8 cellular contexts compared by ENCODE assay signal in the genomic region with DNA sequence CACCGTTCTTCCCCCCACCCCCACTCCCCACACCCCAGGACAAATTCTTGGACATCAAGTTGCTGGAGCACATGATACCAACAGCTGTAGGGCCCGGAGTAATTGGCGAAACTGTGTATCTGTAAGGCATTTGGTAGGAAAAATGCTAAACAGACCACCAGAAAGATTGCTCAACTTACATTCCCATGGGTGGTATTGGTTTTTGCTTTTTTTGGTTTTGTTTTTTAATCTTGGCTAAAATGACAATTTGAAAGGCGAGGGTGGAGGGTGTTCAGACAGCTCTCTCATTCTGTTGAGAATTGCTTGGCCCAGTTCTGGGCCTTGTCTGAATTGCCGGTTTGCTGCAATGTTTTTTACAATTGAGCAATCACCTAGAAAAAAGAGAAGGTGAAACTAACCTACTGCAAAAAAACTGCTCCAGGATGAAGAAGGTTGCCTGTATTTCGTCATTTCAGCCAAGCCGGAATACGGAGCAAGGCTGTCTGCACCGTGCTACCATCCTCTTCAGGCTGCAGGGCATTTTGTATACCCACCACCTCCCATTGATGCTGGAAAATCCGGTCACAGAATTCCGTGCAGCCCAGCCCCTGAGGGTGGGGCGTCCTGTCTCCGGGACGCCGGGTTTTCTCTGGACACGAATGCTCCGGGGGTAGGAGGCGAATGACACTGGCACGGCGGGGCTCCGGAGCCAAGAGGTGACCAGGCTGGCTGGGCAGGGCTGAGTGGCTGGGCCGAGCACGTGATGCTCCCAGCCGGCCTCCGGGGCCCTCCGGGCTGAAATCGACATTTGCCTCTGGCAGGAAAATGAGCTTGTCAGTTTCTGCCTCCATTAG. TPM values are rescaled to one million over a fixed set of nuclear protein-coding genes. Genes with fewer than 3 reads are reported as not detected.
A peak's percentile ranks its signal among the peaks of the same experiment; 100 is the strongest.
DNase-seq lines count a peak whose midpoint lies in the region; ATAC-seq and TF ChIP-seq lines count a peak whose summit lies in the region.

TSS of gene CLCN4 (plus strand) at position 777 of the 833 bp plus-strand sequence. CDS start 28,058 bp downstream, outside the sequence.

- no peaks in the 10 kb centered on the region for H3K36me3 ChIP-seq in smooth muscle cell (ENCODE audit: low read depth)

- peak within 1 kb of the TSS; percentile 60 for H3K27ac Mint-ChIP-seq in chondrocyte (ENCODE audit: unreplicated experiment)

- H3K4me3 Mint-ChIP-seq in chondrocyte (ENCODE audit: unreplicated experiment), result peak within 1 kb of the TSS; percentile 69

- H3K9me3 ChIP-seq in smooth muscle cell (replicated peaks; ENCODE audit: low read depth), result no peaks in the 10 kb centered on the region

- H3K79me2 ChIP-seq in smooth muscle cell (ENCODE audit: low read depth), result no peaks in the 10 kb centered on the region

- H3F3A ChIP-seq in smooth muscle cell (ENCODE audit: low read depth), result no peaks in the 10 kb centered on the region

- peaks cover 18% of the 10 kb centered on the region for H3K4me1 Mint-ChIP-seq in chondrocyte (ENCODE audit: low read depth)

- H3K36me3 Mint-ChIP-seq in chondrocyte (ENCODE audit: low read depth), result no peaks in the 10 kb centered on the region

- peaks cover 22% of the 10 kb centered on the region for H3K4me1 ChIP-seq in smooth muscle cell (ENCODE audit: low read depth)

- no peak for TF ChIP-seq CTCF in chondrocyte (IDR thresholded peaks at IDR 0.05)
- no peak for TF ChIP-seq CTCF in smooth muscle cell (IDR thresholded peaks at IDR 0.05; ENCODE audit: borderline replicate concordance, insufficient read depth, poor library complexity, severe bottlenecking)

- peak within 1 kb of the TSS; percentile 81 for H3K4me2 ChIP-seq in smooth muscle cell

- H3K9ac ChIP-seq in smooth muscle cell (ENCODE audit: low read depth), result peak within 1 kb of the TSS; percentile 8

- H3K27me3 ChIP-seq in smooth muscle cell (ENCODE audit: low read depth), result no peaks in the 10 kb centered on the region

- peak within 1 kb of the TSS; percentile 41 for H3K4me3 ChIP-seq in smooth muscle cell

- no peaks in the 10 kb centered on the region for H3K9me3 Mint-ChIP-seq in chondrocyte (ENCODE audit: low read depth)

- H4K20me1 ChIP-seq in smooth muscle cell (ENCODE audit: low read depth), result no peaks in the 10 kb centered on the region

- H2AFZ ChIP-seq in smooth muscle cell (ENCODE audit: low read depth), result peak within 1 kb of the TSS; percentile 60

- peak; percentile 76 to 87 for DNase-seq in NOMO-1 (lab: John Stamatoyannopoulos, UW; ENCODE audit: unreplicated experiment in 2 of 2)
- DNase-seq in chondrocyte (ENCODE audit: low spot score), result no peak
- peak; percentile 20 for DNase-seq in kidney glomerular epithelial cell (lab: John Stamatoyannopoulos, UW)
- DNase-seq in smooth muscle cell (lab: John Stamatoyannopoulos, UW; ENCODE audit: unreplicated experiment), result no peak
- DNase-seq in UCSD-AML1 (lab: John Stamatoyannopoulos, UW; ENCODE audit: unreplicated experiment), result no peak
- DNase-seq in activated naive CD4-positive, alpha-beta T cell treated with anti-CD3 and anti-CD28 coated beads, Interleukin-2, amount 50 U/mL, for 16 hours, result no peak

- peak within 1 kb of the TSS; percentile 11 for H3K27ac ChIP-seq in smooth muscle cell (ENCODE audit: low read depth)

- WGBS in smooth muscle cell (ENCODE audit: low lambda C conversion rate), result 49% methylated on average over 27 of the region's 27 CpGs

- no peaks in the 10 kb centered on the region for H3K27me3 Mint-ChIP-seq in chondrocyte (ENCODE audit: low read depth)

- ATAC-seq in GM18499 (IDR thresholded peaks at IDR 0.05; ENCODE audit: insufficient read depth, unreplicated experiment) (peak; percentile 46), HG03097 (IDR thresholded peaks at IDR 0.05; ENCODE audit: low FRiP score, unreplicated experiment) (peak; percentile 58)

RNA-seq across cellular contexts. Expression of gene CLCN4, which starts in this region (rescaled TPM):
- 2.2 to 4.2 TPM (median 4.2 TPM) in 3 replicates for total RNA-seq in chondrocyte
- 2.5 and 3.0 TPM in 2 replicates for total RNA-seq in smooth muscle cell
- polyA plus RNA-seq in smooth muscle cell, result 2.1 and 3.1 TPM in 2 replicates

Comparison
In these comparisons a context has a peak if more than half of its experiments do, and no peak if none do; other contexts are left out.
1. DNase-seq: peak in NOMO-1 (2 of 2) and kidney glomerular epithelial cell (single experiment); none in chondrocyte (single experiment), smooth muscle cell (single experiment), UCSD-AML1 (single experiment) and activated naive CD4-positive, alpha-beta T cell treated with anti-CD3 and anti-CD28 coated beads, Interleukin-2, amount 50 U/mL, for 16 hours (single experiment).